In the genomic region with DNA sequence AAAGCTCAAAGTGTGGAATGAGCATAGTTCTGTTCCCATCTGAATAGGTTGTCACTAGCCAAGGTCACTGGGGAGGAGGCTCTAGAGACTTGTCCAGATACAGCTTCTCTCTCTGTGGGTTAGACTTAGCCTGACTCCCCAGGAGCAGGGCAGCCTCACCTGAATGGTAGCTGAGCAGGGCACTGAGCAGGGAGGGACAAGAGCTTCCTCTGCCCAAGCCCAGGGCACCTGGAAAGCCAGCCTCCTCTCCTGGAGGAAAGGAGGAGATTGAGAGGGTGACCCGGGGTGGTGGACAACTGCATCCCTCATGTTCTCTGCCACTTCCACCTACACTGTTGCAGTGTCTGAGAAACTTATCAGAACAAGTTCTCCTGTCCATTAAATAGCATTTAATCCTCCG, we compare ENCODE assay signal across 26 cellular contexts. TPM values are rescaled to one million over a fixed set of nuclear protein-coding genes. Genes with fewer than 3 reads are reported as not detected.
"Had no signal": no experiment of that assay in that cellular context is flagged by ENCODE, and none has a peak within 500 bp of the region (broad histone marks: within the 10 kb centered on the region; RNA-seq: fewer than 3 reads in every experiment).

No MANE protein-coding gene starts in this region.

- H3K4me1 ChIP-seq: gastrocnemius medialis, right lobe of liver had no signal

- H3K27ac Mint-ChIP-seq: immature natural killer cell; stimulated activated naive B cell treated with anti-CD40 and anti-IgM and Interleukin-4, amounts not matched to agents 10 μg/mL and 1 μg/mL and 100 μg/mL, for 72 hours; stimulated activated naive CD8-positive, alpha-beta T cell treated with anti-CD3 and anti-CD28 coated beads, Interleukin-15, Interleukin-2, amounts not matched to agents 100 ng/mL and 50 ng/mL, for 24 hours had no signal

- H3K9me3 ChIP-seq: gastrocnemius medialis, neutrophil, pancreas, right lobe of liver, thoracic aorta, transverse colon, vagina had no signal

- H3K27ac ChIP-seq: coronary artery, gastrocnemius medialis, neutrophil, pancreas, right lobe of liver, thoracic aorta, transverse colon, vagina had no signal

- H3K36me3 ChIP-seq: gastrocnemius medialis, neutrophil, pancreas, right lobe of liver, thoracic aorta, transverse colon, vagina had no signal

- H3K36me3 Mint-ChIP-seq: natural killer cell; stimulated activated naive B cell treated with anti-CD40 and anti-IgM and Interleukin-4, amounts not matched to agents 10 μg/mL and 1 μg/mL and 100 μg/mL, for 72 hours had no signal

- H3K4me3 Mint-ChIP-seq: central memory CD8-positive, alpha-beta T cell; immature natural killer cell; natural killer cell; stimulated activated naive B cell treated with anti-CD40 and anti-IgM and Interleukin-4, amounts not matched to agents 10 μg/mL and 1 μg/mL and 100 μg/mL, for 72 hours; stimulated activated naive CD8-positive, alpha-beta T cell treated with anti-CD3 and anti-CD28 coated beads, Interleukin-15, Interleukin-2, amounts not matched to agents 100 ng/mL and 50 ng/mL, for 24 hours had no signal

- H3K27me3 ChIP-seq: gastrocnemius medialis, neutrophil, pancreas, right lobe of liver, transverse colon, vagina had no signal

- ATAC-seq: gastrocnemius medialis; left lobe of liver; natural killer cell; pancreas; right lobe of liver; stimulated activated naive B cell treated with anti-CD40 and anti-IgM and Interleukin-4, amounts not matched to agents 10 μg/mL and 1 μg/mL and 100 μg/mL, for 72 hours had no signal

- H3K4me3 ChIP-seq: coronary artery, gastrocnemius medialis, lung, pancreas, right lobe of liver, thoracic aorta, transverse colon, vagina had no signal

- H3K9me3 Mint-ChIP-seq: central memory CD8-positive, alpha-beta T cell; natural killer cell; stimulated activated naive CD8-positive, alpha-beta T cell treated with anti-CD3 and anti-CD28 coated beads, Interleukin-15, Interleukin-2, amounts not matched to agents 100 ng/mL and 50 ng/mL, for 24 hours had no signal

- FAIRE-seq: endometrium, pancreas, small intestine had no signal

- DNase-seq: dermis blood vessel endothelial cell; effector memory CD4-positive, alpha-beta T cell; erythroblast; foreskin fibroblast; gastrocnemius medialis; hippocampal formation; immature natural killer cell; islet precursor cell; natural killer cell; pancreas; retina; right lobe of liver; small intestine; stimulated activated CD4-positive, alpha-beta T cell treated with anti-CD3 and anti-CD28 coated beads, Interleukin-15, amount 100 ng/mL, for 24 hours; stimulated activated CD4-positive, alpha-beta T cell treated with anti-CD3 and anti-CD28 coated beads, Interleukin-2, amount 100 ng/mL, for 48 hours; stimulated activated naive B cell treated with anti-CD40 and anti-IgM and Interleukin-4, amounts not matched to agents 10 μg/mL and 1 μg/mL and 100 μg/mL, for 72 hours; transverse colon had no signal

RNA-seq across cellular contexts. Expression of gene F3, which starts 59.0 kb away (rescaled TPM):
- polyA plus RNA-seq: immature natural killer cell had no signal
